ENCODE assay signal across 8 cellular contexts in the genomic region with DNA sequence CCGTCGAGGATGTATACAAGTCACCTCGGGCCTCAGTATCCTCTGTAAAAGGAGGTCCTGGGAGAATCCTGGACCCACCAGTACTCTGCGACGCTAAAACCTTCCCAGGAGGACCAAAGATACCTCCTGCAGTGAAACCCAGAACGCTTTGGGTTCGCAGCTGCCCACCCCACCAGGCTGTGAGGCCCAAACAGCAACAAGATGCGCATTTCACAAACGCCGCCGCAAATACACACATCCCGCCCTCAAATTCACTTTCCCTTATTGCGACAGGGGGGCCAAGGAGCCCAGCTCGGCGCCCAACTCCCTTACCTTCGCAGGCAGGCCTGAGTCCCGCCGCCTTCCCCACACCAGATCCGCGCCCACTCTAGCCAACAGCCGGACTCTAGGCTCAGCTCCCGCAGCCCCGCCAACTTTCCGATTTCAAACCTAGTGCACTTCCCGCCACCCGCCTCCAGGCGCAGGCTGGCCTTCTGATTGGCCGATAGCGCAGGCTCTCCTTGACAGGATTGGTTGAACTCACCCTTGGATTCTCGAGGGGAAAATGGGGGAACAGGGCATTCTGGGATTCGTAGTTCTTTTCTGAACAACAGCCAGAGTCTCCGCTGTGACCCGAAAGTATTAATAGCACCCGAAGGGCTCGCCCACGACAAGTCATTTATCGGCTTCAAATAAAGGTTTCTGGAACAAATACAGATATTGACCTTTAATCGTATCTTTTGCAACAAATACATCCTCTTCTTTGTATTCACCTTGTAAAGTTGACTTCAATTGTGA. TPM values are rescaled to one million over a fixed set of nuclear protein-coding genes. Genes with fewer than 3 reads are reported as not detected.
A peak's percentile ranks its signal among the peaks of the same experiment; 100 is the strongest.
DNase-seq lines count a peak whose midpoint lies in the region; TF ChIP-seq lines count a peak whose summit lies in the region.

A gene with protein sequence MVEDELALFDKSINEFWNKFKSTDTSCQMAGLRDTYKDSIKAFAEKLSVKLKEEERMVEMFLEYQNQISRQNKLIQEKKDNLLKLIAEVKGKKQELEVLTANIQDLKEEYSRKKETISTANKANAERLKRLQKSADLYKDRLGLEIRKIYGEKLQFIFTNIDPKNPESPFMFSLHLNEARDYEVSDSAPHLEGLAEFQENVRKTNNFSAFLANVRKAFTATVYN (minus strand): TSS at position 425 of the 777 bp plus-strand sequence. CDS start 911 bp downstream, outside the sequence.

- 1 to 2% methylated on average over 35 to 37 of the region's 38 CpGs for WGBS in testis, 2 donors

- peak within 1 kb of the TSS; percentile 87 for H3K4me3 ChIP-seq in GM06990 (replicated peaks; ENCODE audit: low read depth, low read length)
- H3K4me3 ChIP-seq in SK-N-MC = peak within 1 kb of the TSS; percentile 87
- H3K4me3 ChIP-seq in testis = peak within 1 kb of the TSS; percentile 53 to 65

- TF ChIP-seq CTCF in GM06990 (IDR thresholded peaks at IDR 0.05; ENCODE audit: insufficient read depth, low read length, poor library complexity, severe bottlenecking) (no peak), HFFc6 (IDR thresholded peaks at IDR 0.05) (peak; percentile 39), testis (IDR thresholded peaks at IDR 0.05) (peak in 1 of 3 experiments; percentile 19)

- TF ChIP-seq POLR2A in testis (IDR thresholded peaks at IDR 0.05) = no peak

- 0 out of 2 replicates have a peak, but pooled peaks cover 5% of the 10 kb centered on the region for H3K36me3 Mint-ChIP-seq in HFFc6 (ENCODE audit: low read depth)
- H3K36me3 Mint-ChIP-seq in activated naive CD4-positive, alpha-beta T cell treated with anti-CD3 and anti-CD28 coated beads for 36 hours (ENCODE audit: low read depth) = peaks cover 24% of the 10 kb centered on the region

- no peaks in the 10 kb centered on the region for H3K9me3 ChIP-seq in SK-N-MC (ENCODE audit: low read depth, low read length)
- no peaks in the 10 kb centered on the region for H3K9me3 ChIP-seq in testis

- intact Hi-C loops in activated naive CD4-positive, alpha-beta T cell treated with anti-CD3 and anti-CD28 coated beads for 36 hours (cut with micrococcal nuclease) = loop anchor here (1.0 to 5.0 kb wide), 3 partner anchors 10 to 802 kb away; partner anchors contain the start of genes CFAP210, PHOSPHO2 and STK39
- intact Hi-C loops in testis (cut with DNase I; ENCODE audit: low total_unique reads) = no loop called here

- H3K4me3 Mint-ChIP-seq in HFFc6 = peak within 1 kb of the TSS; percentile 100
- H3K4me3 Mint-ChIP-seq in activated naive CD4-positive, alpha-beta T cell treated with anti-CD3 and anti-CD28 coated beads for 36 hours = peak within 1 kb of the TSS; percentile 100

- H3K27ac Mint-ChIP-seq in HFFc6 = peak within 1 kb of the TSS; percentile 91
- peak within 1 kb of the TSS; percentile 90 for H3K27ac Mint-ChIP-seq in activated naive CD4-positive, alpha-beta T cell treated with anti-CD3 and anti-CD28 coated beads for 36 hours

- peaks cover 28% of the 10 kb centered on the region for H3K4me1 Mint-ChIP-seq in HFFc6 (ENCODE audit: low read depth)
- H3K4me1 Mint-ChIP-seq in activated naive CD4-positive, alpha-beta T cell treated with anti-CD3 and anti-CD28 coated beads for 36 hours (ENCODE audit: low read depth) = peaks cover 11% of the 10 kb centered on the region

- DNase-seq in GM06990 (ENCODE audit: extremely low read depth, insufficient read length) (peak; percentile 87), HFFc6 (peak; percentile 90), NAMALWA (ENCODE audit: low spot score) (peak; percentile 98), SK-N-MC (ENCODE audit: low read depth, low spot score) (peak; percentile 72), glomerular endothelial cell (ENCODE audit: extremely low read depth, low read depth, low spot score) (peak; percentile 72), occipital lobe (lab: John Stamatoyannopoulos, UW) (peak; percentile 77), testis (peak; percentile 93)
- peak; percentile 95 for DNase-seq in activated naive CD4-positive, alpha-beta T cell treated with anti-CD3 and anti-CD28 coated beads for 36 hours

- no peaks in the 10 kb centered on the region for H3K4me1 ChIP-seq in testis

- peaks cover 9% of the 10 kb centered on the region for H3K27me3 Mint-ChIP-seq in HFFc6 (ENCODE audit: insufficient read depth)
- peaks cover 2% of the 10 kb centered on the region for H3K27me3 Mint-ChIP-seq in activated naive CD4-positive, alpha-beta T cell treated with anti-CD3 and anti-CD28 coated beads for 36 hours (ENCODE audit: low read depth)

- no peaks in the 10 kb centered on the region; the same call in 1 of the 2 replicates for H3K36me3 ChIP-seq in GM06990 (ENCODE audit: control insufficient read depth, insufficient read depth, low read length)
- peaks cover 17% of the 10 kb centered on the region for H3K36me3 ChIP-seq in SK-N-MC (ENCODE audit: insufficient read depth, low read length)
- no peaks in the 10 kb centered on the region for H3K36me3 ChIP-seq in testis (ENCODE audit: low read depth, missing control alignments)

- H3K27me3 ChIP-seq in GM06990 (replicated peaks; ENCODE audit: control insufficient read depth, insufficient read depth, low read length) = no peaks in the 10 kb centered on the region
- no peaks in the 10 kb centered on the region for H3K27me3 ChIP-seq in testis

- H3K27ac ChIP-seq in SK-N-MC (no peak within 1 kb of the TSS), testis (no peak within 1 kb of the TSS)

- peak within 1 kb of the TSS; percentile 78 for H3K9ac ChIP-seq in SK-N-MC (ENCODE audit: insufficient read length)

- CTCF ChIA-PET in activated naive CD4-positive, alpha-beta T cell treated with anti-CD3 and anti-CD28 coated beads for 36 hours (lab: Charles Lee) = no interaction called here

- H3K9me3 Mint-ChIP-seq in HFFc6 = no peaks in the 10 kb centered on the region
- H3K9me3 Mint-ChIP-seq in activated naive CD4-positive, alpha-beta T cell treated with anti-CD3 and anti-CD28 coated beads for 36 hours = no peaks in the 10 kb centered on the region

RNA-seq across cellular contexts. Expression of the gene that starts here (rescaled TPM):
- 10 to 100 TPM in 5 of 6 experiments, 1 to 10 TPM in 1; 9.4 to 22.6 (median 16.2) TPM for total RNA-seq in HFFc6 (2021; fragmentation: NEBNext Ultra II Directional; extraction: Animal tissue kit (Norgen Biotek cat#: 25700))
- 10 to 100 TPM; 31.0 to 32.0 TPM for total RNA-seq in activated naive CD4-positive, alpha-beta T cell treated with anti-CD3 and anti-CD28 coated beads for 36 hours
- total RNA-seq in glomerular endothelial cell = 1.6 and 6.4 TPM in 2 replicates
- total RNA-seq in occipital lobe = 3.4 TPM
- 1 to 10 TPM in 1 of 2 donors, under 1 TPM in 1; 0.99 to 3.7 TPM for total RNA-seq in testis
- polyA plus RNA-seq in testis (ENCODE audit: insufficient read depth, low read depth, low replicate concordance) = 7.3 TPM
